ENCODE assay signal across 15 cellular contexts in genomic region chr20:5796369-5797040, GRCh38. TPM values are rescaled to one million over a fixed set of nuclear protein-coding genes. Genes with fewer than 3 reads are reported as not detected.
DNase-seq lines count a peak whose midpoint lies in the region; ATAC-seq, FAIRE-seq and TF ChIP-seq lines count a peak whose summit lies in the region.
"Had no signal": no experiment of that assay in that cellular context is flagged by ENCODE, and none has a peak within 500 bp of the region (broad histone marks: within the 10 kb centered on the region; RNA-seq: fewer than 3 reads in every experiment).

No MANE protein-coding gene starts in this region.

- H3K36me3 Mint-ChIP-seq in Caco-2 (ENCODE audit: insufficient read depth, unreplicated experiment), result peaks cover 7% of the 10 kb centered on the region
- peaks cover 15% of the 10 kb centered on the region for H3K36me3 Mint-ChIP-seq in dendritic cell treated with granulocyte-macrophage colony-stimulating factor and Interleukin-4, amounts not matched to agents 40 ng/mL and 50 ng/mL, for 4 days (ENCODE audit: low read depth)

- 57 to 59% methylated on average over 8 of the region's 8 CpGs for WGBS in pancreas, 2 donors

- H3K36me3 ChIP-seq in Caco-2 (ENCODE audit: control insufficient read depth, insufficient read depth, low read length) (no peaks in the 10 kb centered on the region), OCI-LY7 (ENCODE audit: insufficient read depth, low read length) (peaks cover 60% of the 10 kb centered on the region), pancreas (no peaks in the 10 kb centered on the region)

- FAIRE-seq in pancreas (lab: Jason Lieb, UNC), result no peak

- peak overlapping the region; percentile 97 for H3K27ac ChIP-seq in OCI-LY7 (ENCODE audit: low read depth, low read length, poor library complexity, severe bottlenecking)
- H3K27ac ChIP-seq in pancreas, result peak overlapping the region in 2 of 4 donors; percentile 29 to 73
- H3K27ac ChIP-seq: GM23248 had no signal

- ATAC-seq in pancreas (peak; percentile 64 to 89 (median 80)), GM21529 (IDR thresholded peaks at IDR 0.05; ENCODE audit: unreplicated experiment) (no peak), GM18511 (IDR thresholded peaks at IDR 0.05; ENCODE audit: unreplicated experiment) (no peak)

- H3K9me3 ChIP-seq in Caco-2 (no peaks in the 10 kb centered on the region), OCI-LY7 (ENCODE audit: low read length) (peaks cover 10% of the 10 kb centered on the region; the same call in 1 of the 2 replicates), pancreas (no peaks in the 10 kb centered on the region)

- H3K79me2 ChIP-seq in OCI-LY7 (ENCODE audit: insufficient read depth, low read depth, low read length), result peaks cover 38% of the 10 kb centered on the region; the same call in 1 of the 2 replicates

- H3K27me3 ChIP-seq in Caco-2 (replicated peaks; ENCODE audit: control insufficient read depth, insufficient read depth, low read length) (no peaks in the 10 kb centered on the region), pancreas (no peaks in the 10 kb centered on the region)

- POLR2A ChIA-PET in Caco-2 (lab: Charles Lee), result no interaction called here
- POLR2A ChIA-PET in OCI-LY7 (lab: Charles Lee), result interaction anchor here (0.6 to 3.1 kb wide), 25 partner anchors 8 to 982 kb away, joined by 3 to 14 read pairs (median 3); no protein-coding TSS in a partner anchor

- no peak overlapping the region for H3K4me3 Mint-ChIP-seq in Caco-2 (ENCODE audit: unreplicated experiment)
- no peak overlapping the region for H3K4me3 Mint-ChIP-seq in dendritic cell treated with granulocyte-macrophage colony-stimulating factor and Interleukin-4, amounts not matched to agents 40 ng/mL and 50 ng/mL, for 4 days
- H3K4me3 Mint-ChIP-seq: CD4-positive, alpha-beta memory T cell had no signal

- no peaks in the 10 kb centered on the region for H4K20me1 ChIP-seq in OCI-LY7 (ENCODE audit: insufficient read depth, low read length)

- no peak overlapping the region for H2AFZ ChIP-seq in OCI-LY7 (ENCODE audit: low read length)
- H2AFZ ChIP-seq: GM23248 had no signal

- peaks cover 7% of the 10 kb centered on the region for H3K4me1 Mint-ChIP-seq in Caco-2 (ENCODE audit: low read depth, unreplicated experiment)
- peaks cover 29% of the 10 kb centered on the region for H3K4me1 Mint-ChIP-seq in dendritic cell treated with granulocyte-macrophage colony-stimulating factor and Interleukin-4, amounts not matched to agents 40 ng/mL and 50 ng/mL, for 4 days (ENCODE audit: low read depth)

- BruUV-seq in Caco-2 (replicated peaks; lab: Mats Ljungman, UMichigan) (no TSS peak), OCI-LY7 (replicated peaks; lab: Mats Ljungman, UMichigan) (no TSS peak)

- intact Hi-C loops in Caco-2 (cut with micrococcal nuclease; ENCODE audit: unreplicated experiment) (no loop called here), OCI-LY7 (cut with micrococcal nuclease; ENCODE audit: unreplicated experiment) (loop anchor here (5.0 kb wide), 1 partner anchor 156 kb away; the partner anchor contains the start of genes MCM8 and TRMT6), pancreas (cut with DNase I) (no loop called here)
- intact Hi-C loops in dendritic cell treated with granulocyte-macrophage colony-stimulating factor and Interleukin-4, amounts not matched to agents 40 ng/mL and 50 ng/mL, for 4 days (cut with micrococcal nuclease), result no loop called here

- DNase-seq in Caco-2 (no peak), OCI-LY7 (ENCODE audit: low spot score) (no peak), pancreas (no peak), NCI-H2171 (lab: John Stamatoyannopoulos, UW) (no peak)
- DNase-seq: CD4-positive, alpha-beta memory T cell; DMS79; GM23248; KG1; NCI-H1417 treated with DMSO at 0.1 percent for 48 hours; NCI-H1930; NCI-H446 treated with DMSO at 0.1 percent for 48 hours; NCI-H748 treated with DMSO at 0.1 percent for 48 hours had no signal

- H3K4me1 ChIP-seq in Caco-2, result no peaks in the 10 kb centered on the region
- H3K4me1 ChIP-seq in OCI-LY7 (ENCODE audit: insufficient read depth, low read length, poor library complexity, severe bottlenecking), result peaks cover 95% of the 10 kb centered on the region
- H3K4me1 ChIP-seq in pancreas, result peaks cover 11 to 24% (median 21%) of the 10 kb centered on the region in 3 donors

- peak overlapping the region; percentile 61 for H3K4me2 ChIP-seq in OCI-LY7 (ENCODE audit: low read length)

- no peak for TF ChIP-seq CTCF in Caco-2 (IDR thresholded peaks at IDR 0.05; ENCODE audit: insufficient read depth in 1 of 2, low read depth in 1 of 2, low read length in 1 of 2, severe bottlenecking in 1 of 2, unreplicated experiment in 1 of 2)
- no peak for TF ChIP-seq CTCF in OCI-LY7 (conservative IDR thresholded peaks at IDR 0.05; ENCODE audit: low read length)
- no peak for TF ChIP-seq CTCF in pancreas (IDR thresholded peaks at IDR 0.05)

- H3K27ac Mint-ChIP-seq in Caco-2 (ENCODE audit: unreplicated experiment), result peak overlapping the region; percentile 62
- H3K27ac Mint-ChIP-seq in dendritic cell treated with granulocyte-macrophage colony-stimulating factor and Interleukin-4, amounts not matched to agents 40 ng/mL and 50 ng/mL, for 4 days, result peak overlapping the region; percentile 42

- H3K9me2 ChIP-seq in OCI-LY7 (ENCODE audit: insufficient read depth, low read length), result no peaks in the 10 kb centered on the region

- no peaks in the 10 kb centered on the region for H3K9me3 Mint-ChIP-seq in Caco-2 (ENCODE audit: unreplicated experiment)
- H3K9me3 Mint-ChIP-seq in dendritic cell treated with granulocyte-macrophage colony-stimulating factor and Interleukin-4, amounts not matched to agents 40 ng/mL and 50 ng/mL, for 4 days, result peaks cover 8% of the 10 kb centered on the region
- H3K9me3 Mint-ChIP-seq: CD4-positive, alpha-beta memory T cell had no signal

- H3K4me3 ChIP-seq in Caco-2 (ENCODE audit: low read depth, low read length), result no peak overlapping the region
- no peak overlapping the region for H3K4me3 ChIP-seq in OCI-LY7 (ENCODE audit: low read depth, low read length, poor library complexity, severe bottlenecking)
- H3K4me3 ChIP-seq in pancreas, result no peak overlapping the region
- H3K4me3 ChIP-seq: GM23248 had no signal

- H3K27me3 Mint-ChIP-seq in Caco-2 (ENCODE audit: insufficient read depth, unreplicated experiment), result no peaks in the 10 kb centered on the region
- H3K27me3 Mint-ChIP-seq in dendritic cell treated with granulocyte-macrophage colony-stimulating factor and Interleukin-4, amounts not matched to agents 40 ng/mL and 50 ng/mL, for 4 days, result no peaks in the 10 kb centered on the region
- H3K27me3 Mint-ChIP-seq: CD4-positive, alpha-beta memory T cell had no signal

- CTCF ChIA-PET in Caco-2 (lab: Charles Lee), result interaction anchor here (0.6 to 1.2 kb wide), 2 partner anchors 220 to 239 kb away, joined by 4 to 7 read pairs (median 5); no protein-coding TSS in a partner anchor
- CTCF ChIA-PET in OCI-LY7 (lab: Charles Lee; ENCODE audit: unreplicated experiment), result no interaction called here

RNA-seq across cellular contexts. Expression of gene SHLD1, which starts 46.3 kb away (rescaled TPM):
- total RNA-seq in Caco-2 (2022) (4.8 and 5.4 TPM in 2 replicates), OCI-LY7 (2022) (31.2 and 31.5 TPM in 2 replicates), pancreas (1 to 10 TPM; 2.1 to 3.6 (median 2.9) TPM)
- 19.4 and 29.6 TPM in 2 replicates for total RNA-seq in OCI-LY7 (2014; rRNA removed; shearing (Covaris generic))
- polyA plus RNA-seq in pancreas, result 1 to 10 TPM; 3.5 to 6.6 TPM

Comparison
In these comparisons a context has a peak if more than half of its experiments do, and no peak if none do; other contexts are left out.
1. ATAC-seq: peak in pancreas (4 of 4); none in GM21529 (single experiment) and GM18511 (single experiment).